ENCODE assay signal across 33 cellular contexts in genomic region chr7:17832242-17832641, GRCh38.
"Had no signal": no experiment of that assay in that cellular context is flagged by ENCODE, and none has a peak within 500 bp of the region (broad histone marks: within the 10 kb centered on the region; RNA-seq: fewer than 3 reads in every experiment).

No MANE protein-coding gene starts in this region.

- H3K9me3 Mint-ChIP-seq: activated B cell treated with CpG ODN at 0.5 μM for 24 hours; activated CD8-positive, alpha-beta T cell treated with anti-CD3 and anti-CD28 coated beads for 36 hours; activated naive CD4-positive, alpha-beta T cell treated with anti-CD3 and anti-CD28 coated beads, Interleukin-2, amount 10 ng/mL, durations not matched to agents 7 days and 5 days; activated naive CD4-positive, alpha-beta T cell treated with anti-CD3 and anti-CD28 coated beads, Interleukin-2, amount 50 U/mL, for 72 hours; activated naive CD8-positive, alpha-beta T cell treated with anti-CD3 and anti-CD28 coated beads, Interleukin-2, amount 10 ng/mL, durations not matched to agents 7 days and 5 days; activated T-cell treated with anti-CD3 and anti-CD28 coated beads, Interleukin-2, amount 50 U/mL, for 4 hours; activated T-helper 2 cell treated with anti-CD3 and anti-CD28 coated beads, Interferon-gamma antibody, Interleukin-2, Interleukin-4, amounts not matched to agents 10 μg/mL and 5 μg/mL and 100 μg/mL, durations not matched to agents 14 hours and 24 hours and 36 hours; brain; dendritic cell treated with granulocyte-macrophage colony-stimulating factor and Interleukin-4, amounts not matched to agents 40 ng/mL and 50 ng/mL, for 4 days; endodermal cell; T-helper 2 cell treated with Interferon-gamma antibody and Interleukin-4, amounts not matched to agents 5 μg/mL and 100 μg/mL, for 36 hours had no signal

- H3K36me3 ChIP-seq: breast epithelium had no signal

- H3K27me3 ChIP-seq: ascending aorta, breast epithelium, cardiac muscle cell, dorsolateral prefrontal cortex had no signal

- H3K9me3 ChIP-seq: ascending aorta, breast epithelium had no signal

- H3K27ac Mint-ChIP-seq: activated B cell treated with CpG ODN at 0.5 μM for 24 hours; activated CD8-positive, alpha-beta T cell treated with anti-CD3 and anti-CD28 coated beads for 36 hours; activated naive CD4-positive, alpha-beta T cell treated with anti-CD3 and anti-CD28 coated beads, Interleukin-2, amount 10 ng/mL, durations not matched to agents 7 days and 5 days; activated naive CD4-positive, alpha-beta T cell treated with anti-CD3 and anti-CD28 coated beads, Interleukin-2, amount 50 U/mL, for 72 hours; activated naive CD8-positive, alpha-beta T cell treated with anti-CD3 and anti-CD28 coated beads, Interleukin-2, amount 10 ng/mL, durations not matched to agents 7 days and 5 days; activated T-helper 2 cell treated with anti-CD3 and anti-CD28 coated beads, Interferon-gamma antibody, Interleukin-2, Interleukin-4, amounts not matched to agents 10 μg/mL and 5 μg/mL and 100 μg/mL, durations not matched to agents 14 hours and 24 hours and 36 hours; brain; dendritic cell treated with granulocyte-macrophage colony-stimulating factor and Interleukin-4, amounts not matched to agents 40 ng/mL and 50 ng/mL, for 4 days; endodermal cell; T-helper 17 cell; T-helper 2 cell treated with Interferon-gamma antibody and Interleukin-4, amounts not matched to agents 5 μg/mL and 100 μg/mL, for 36 hours had no signal

- H3K4me3 ChIP-seq: ascending aorta, breast epithelium, cardiac muscle cell, coronary artery, dorsolateral prefrontal cortex had no signal

- H3K4me1 ChIP-seq: ascending aorta, breast epithelium had no signal

- H3K4me1 Mint-ChIP-seq: activated B cell treated with CpG ODN at 0.5 μM for 24 hours; activated naive CD4-positive, alpha-beta T cell treated with anti-CD3 and anti-CD28 coated beads, Interleukin-2, amount 10 ng/mL, durations not matched to agents 7 days and 5 days; activated naive CD8-positive, alpha-beta T cell treated with anti-CD3 and anti-CD28 coated beads, Interleukin-2, amount 10 ng/mL, durations not matched to agents 7 days and 5 days; brain; T-helper 17 cell had no signal

- H3K27me3 Mint-ChIP-seq: activated B cell treated with CpG ODN at 0.5 μM for 24 hours; activated CD8-positive, alpha-beta T cell treated with anti-CD3 and anti-CD28 coated beads for 36 hours; activated naive CD4-positive, alpha-beta T cell treated with anti-CD3 and anti-CD28 coated beads, Interleukin-2, amount 10 ng/mL, durations not matched to agents 7 days and 5 days; activated naive CD8-positive, alpha-beta T cell treated with anti-CD3 and anti-CD28 coated beads, Interleukin-2, amount 10 ng/mL, durations not matched to agents 7 days and 5 days; brain; dendritic cell treated with granulocyte-macrophage colony-stimulating factor and Interleukin-4, amounts not matched to agents 40 ng/mL and 50 ng/mL, for 4 days; T-helper 17 cell had no signal

- H3K27ac ChIP-seq: ascending aorta, breast epithelium, cardiac muscle cell, coronary artery, dorsolateral prefrontal cortex, WERI-Rb-1 had no signal

- DNase-seq: activated B cell treated with CpG ODN at 0.5 μM for 24 hours; activated CD4-positive, alpha-beta T cell treated with anti-CD3 and anti-CD28 coated beads for 48 hours; activated CD4-positive, alpha-beta T cell treated with anti-CD3 and anti-CD28 coated beads, Interleukin-2, amount 50 U/mL, for 1 hour; activated CD4-positive, alpha-beta T cell treated with anti-CD3 and anti-CD28 coated beads, Interleukin-2, amount 50 U/mL, for 48 hours; activated CD8-positive, alpha-beta memory T cell treated with anti-CD3 and anti-CD28 coated beads for 24 hours; activated CD8-positive, alpha-beta T cell treated with anti-CD3 and anti-CD28 coated beads for 36 hours; activated gamma-delta T cell; activated naive CD4-positive, alpha-beta T cell; activated naive CD4-positive, alpha-beta T cell treated with anti-CD3 and anti-CD28 coated beads, Interleukin-2, amount 10 ng/mL, durations not matched to agents 7 days and 5 days; activated naive CD8-positive, alpha-beta T cell treated with anti-CD3 and anti-CD28 coated beads, Interleukin-2, amount 10 ng/mL, durations not matched to agents 7 days and 5 days; activated T-cell treated with anti-CD3 and anti-CD28 coated beads, Interleukin-2, amount 50 U/mL, for 4 hours; central memory CD4-positive, alpha-beta T cell; cerebellar nuclear complex; dorsolateral prefrontal cortex; effector memory CD4-positive, alpha-beta T cell; endodermal cell; foreskin fibroblast; head of caudate nucleus; T-helper 1 cell; T-helper 17 cell; T1000; WERI-Rb-1 had no signal

- ATAC-seq: activated CD4-positive, CD25-positive, alpha-beta regulatory T cell treated with anti-CD3 and anti-CD28 coated beads, Interleukin-2, amount 50 U/mL, for 24 hours; activated CD8-positive, alpha-beta T cell treated with anti-CD3 and anti-CD28 coated beads for 36 hours; activated T-cell treated with anti-CD3 and anti-CD28 coated beads, Interleukin-2, amount 50 U/mL, for 4 hours; esophagus mucosa; T-helper 17 cell had no signal

- H3K4me3 Mint-ChIP-seq: activated B cell treated with CpG ODN at 0.5 μM for 24 hours; activated CD8-positive, alpha-beta T cell treated with anti-CD3 and anti-CD28 coated beads for 36 hours; activated naive CD4-positive, alpha-beta T cell treated with anti-CD3 and anti-CD28 coated beads, Interleukin-2, amount 10 ng/mL, durations not matched to agents 7 days and 5 days; activated naive CD8-positive, alpha-beta T cell treated with anti-CD3 and anti-CD28 coated beads, Interleukin-2, amount 10 ng/mL, durations not matched to agents 7 days and 5 days; activated T-cell treated with anti-CD3 and anti-CD28 coated beads, Interleukin-2, amount 50 U/mL, for 4 hours; brain; dendritic cell treated with granulocyte-macrophage colony-stimulating factor and Interleukin-4, amounts not matched to agents 40 ng/mL and 50 ng/mL, for 4 days; endodermal cell; T-helper 17 cell; T-helper 2 cell treated with Interferon-gamma antibody and Interleukin-4, amounts not matched to agents 5 μg/mL and 100 μg/mL, for 36 hours had no signal
